17 cellular contexts compared by ENCODE assay signal in genomic region chr7:156642306-156643045, GRCh38. TPM values are rescaled to one million over a fixed set of nuclear protein-coding genes. Genes with fewer than 3 reads are reported as not detected.
A peak's percentile ranks its signal among the peaks of the same experiment; 100 is the strongest.
DNase-seq lines count a peak whose midpoint lies in the region; ATAC-seq and TF ChIP-seq lines count a peak whose summit lies in the region.
"Had no signal": no experiment of that assay in that cellular context is flagged by ENCODE, and none has a peak within 500 bp of the region (broad histone marks: within the 10 kb centered on the region; RNA-seq: fewer than 3 reads in every experiment).

No MANE protein-coding gene starts in this region.

- H3K9me3 Mint-ChIP-seq in activated CD8-positive, alpha-beta T cell treated with anti-CD3 and anti-CD28 coated beads, Interleukin-2, amount 10 ng/mL, durations not matched to agents 7 days and 5 days (ENCODE audit: insufficient read depth) = peaks cover 6% of the 10 kb centered on the region
- H3K9me3 Mint-ChIP-seq in activated CD8-positive, alpha-beta T cell treated with anti-CD3 and anti-CD28 coated beads for 36 hours = peaks cover 9% of the 10 kb centered on the region
- peaks cover 0 to 3% of the 10 kb centered on the region in 2 donors for H3K9me3 Mint-ChIP-seq in effector memory CD8-positive, alpha-beta T cell

- CTCF ChIA-PET in activated CD8-positive, alpha-beta T cell treated with anti-CD3 and anti-CD28 coated beads, Interleukin-2, amount 10 ng/mL, durations not matched to agents 7 days and 5 days (lab: Charles Lee) = interaction anchor here (0.6 to 0.8 kb wide), 2 partner anchors 81 to 88 kb away, joined by 3 read pairs; no protein-coding TSS in a partner anchor
- CTCF ChIA-PET in activated CD8-positive, alpha-beta T cell treated with anti-CD3 and anti-CD28 coated beads for 36 hours (lab: Charles Lee) = no interaction called here
- CTCF ChIA-PET in OCI-LY7 (lab: Charles Lee; ENCODE audit: unreplicated experiment) = no interaction called here

- H3K9me3 ChIP-seq in OCI-LY7 (ENCODE audit: low read length) (no peaks in the 10 kb centered on the region), right lobe of liver (no peaks in the 10 kb centered on the region)
- H3K9me3 ChIP-seq: SK-N-SH had no signal

- no peak for TF ChIP-seq POLR2A in right lobe of liver (IDR thresholded peaks at IDR 0.05)

- H3K4me3 Mint-ChIP-seq in activated CD8-positive, alpha-beta T cell treated with anti-CD3 and anti-CD28 coated beads, Interleukin-2, amount 10 ng/mL, durations not matched to agents 7 days and 5 days = no peak overlapping the region
- no peak overlapping the region for H3K4me3 Mint-ChIP-seq in activated CD8-positive, alpha-beta T cell treated with anti-CD3 and anti-CD28 coated beads for 36 hours
- no peak overlapping the region for H3K4me3 Mint-ChIP-seq in effector memory CD8-positive, alpha-beta T cell

- H3K4me1 Mint-ChIP-seq in activated CD8-positive, alpha-beta T cell treated with anti-CD3 and anti-CD28 coated beads, Interleukin-2, amount 10 ng/mL, durations not matched to agents 7 days and 5 days (ENCODE audit: low read depth) = peaks cover 22% of the 10 kb centered on the region
- H3K4me1 Mint-ChIP-seq in activated CD8-positive, alpha-beta T cell treated with anti-CD3 and anti-CD28 coated beads for 36 hours (ENCODE audit: low read depth) = peaks cover 10% of the 10 kb centered on the region
- peaks cover 0 to 10% of the 10 kb centered on the region in 2 donors for H3K4me1 Mint-ChIP-seq in effector memory CD8-positive, alpha-beta T cell (ENCODE audit: low read depth in 2 of 2)

- peak overlapping the region; percentile 56 for H3K27ac Mint-ChIP-seq in activated CD8-positive, alpha-beta T cell treated with anti-CD3 and anti-CD28 coated beads, Interleukin-2, amount 10 ng/mL, durations not matched to agents 7 days and 5 days
- H3K27ac Mint-ChIP-seq in activated CD8-positive, alpha-beta T cell treated with anti-CD3 and anti-CD28 coated beads for 36 hours = no peak overlapping the region
- no peak overlapping the region for H3K27ac Mint-ChIP-seq in effector memory CD8-positive, alpha-beta T cell

- no peak for ATAC-seq in activated CD8-positive, alpha-beta T cell treated with anti-CD3 and anti-CD28 coated beads, Interleukin-2, amount 10 ng/mL, durations not matched to agents 7 days and 5 days
- ATAC-seq in activated CD8-positive, alpha-beta T cell treated with anti-CD3 and anti-CD28 coated beads for 36 hours = no peak
- ATAC-seq in right lobe of liver = no peak
- no peak for ATAC-seq in effector memory CD8-positive, alpha-beta T cell (replicated peaks)

- POLR2A ChIA-PET in activated CD8-positive, alpha-beta T cell treated with anti-CD3 and anti-CD28 coated beads, Interleukin-2, amount 10 ng/mL, durations not matched to agents 7 days and 5 days (lab: Charles Lee) = interaction anchor here (0.5 to 1.0 kb wide), 3 partner anchors 10 to 647 kb away, joined by 3 read pairs; partner anchors contain the start of gene LMBR1
- POLR2A ChIA-PET in activated CD8-positive, alpha-beta T cell treated with anti-CD3 and anti-CD28 coated beads for 36 hours (lab: Charles Lee) = interaction anchor here (0.5 to 1.3 kb wide), 2 partner anchors 30 to 298 kb away, joined by 3 read pairs; no protein-coding TSS in a partner anchor
- POLR2A ChIA-PET in OCI-LY7 (lab: Charles Lee) = interaction anchor here (0.8 to 1.7 kb wide), 5 partner anchors 10 to 662 kb away, joined by 3 to 7 read pairs (median 3); no protein-coding TSS in a partner anchor

- H3K27ac ChIP-seq in OCI-LY7 (ENCODE audit: low read depth, low read length, poor library complexity, severe bottlenecking) (no peak overlapping the region), right lobe of liver (no peak overlapping the region), dorsolateral prefrontal cortex (no peak overlapping the region)

- H3K27me3 ChIP-seq in right lobe of liver (no peaks in the 10 kb centered on the region), dorsolateral prefrontal cortex (no peaks in the 10 kb centered on the region)

- H3K4me1 ChIP-seq in OCI-LY7 (ENCODE audit: insufficient read depth, low read length, poor library complexity, severe bottlenecking) (peaks cover 19% of the 10 kb centered on the region), right lobe of liver (peaks cover 0 to 13% (median 0%) of the 10 kb centered on the region in 4 donors)

- H2AFZ ChIP-seq in OCI-LY7 (ENCODE audit: low read length) = no peak overlapping the region

- H3K36me3 ChIP-seq in OCI-LY7 (ENCODE audit: insufficient read depth, low read length) (no peaks in the 10 kb centered on the region), right lobe of liver (no peaks in the 10 kb centered on the region)

- no peak overlapping the region for H3K4me2 ChIP-seq in OCI-LY7 (ENCODE audit: low read length)

- H3K4me3 ChIP-seq in OCI-LY7 (ENCODE audit: low read depth, low read length, poor library complexity, severe bottlenecking) (no peak overlapping the region), right lobe of liver (no peak overlapping the region), dorsolateral prefrontal cortex (no peak overlapping the region)

- WGBS in right lobe of liver (ENCODE audit: insufficient coverage, low coverage, low lambda C conversion rate, missing lambda C conversion rate) = 72% methylated on average over 11 of the region's 13 CpGs

- TF ChIP-seq CTCF in activated CD8-positive, alpha-beta T cell treated with anti-CD3 and anti-CD28 coated beads for 36 hours (IDR thresholded peaks at IDR 0.05) = no peak
- TF ChIP-seq CTCF in OCI-LY7 (conservative IDR thresholded peaks at IDR 0.05; ENCODE audit: low read length) (0 out of 2 replicates have a peak, but pooled peaks have one; percentile 11), right lobe of liver (IDR thresholded peaks at IDR 0.05) (peak; percentile 8 to 19 (median 10)), dorsolateral prefrontal cortex (IDR thresholded peaks at IDR 0.05 in 54 of 56, conservative IDR thresholded peaks at IDR 0.05 in 2 of 56; ENCODE audit: low read depth in 1 of 56, partially characterized antibody in 56 of 56) (no peak)

- peaks cover 26% of the 10 kb centered on the region for H3K27me3 Mint-ChIP-seq in activated CD8-positive, alpha-beta T cell treated with anti-CD3 and anti-CD28 coated beads, Interleukin-2, amount 10 ng/mL, durations not matched to agents 7 days and 5 days (ENCODE audit: low read depth)
- peaks cover 38% of the 10 kb centered on the region for H3K27me3 Mint-ChIP-seq in activated CD8-positive, alpha-beta T cell treated with anti-CD3 and anti-CD28 coated beads for 36 hours
- H3K27me3 Mint-ChIP-seq in effector memory CD8-positive, alpha-beta T cell = peaks cover 20 to 38% of the 10 kb centered on the region in 2 donors

- no peaks in the 10 kb centered on the region for H4K20me1 ChIP-seq in OCI-LY7 (ENCODE audit: insufficient read depth, low read length)

- DNase-seq in activated CD8-positive, alpha-beta T cell treated with anti-CD3 and anti-CD28 coated beads, Interleukin-2, amount 10 ng/mL, durations not matched to agents 7 days and 5 days = no peak
- DNase-seq in activated CD8-positive, alpha-beta T cell treated with anti-CD3 and anti-CD28 coated beads for 36 hours = no peak
- DNase-seq in OCI-LY7 (ENCODE audit: low spot score) = no peak
- no peak for DNase-seq in right lobe of liver
- no peak for DNase-seq in SW 1271 (lab: John Stamatoyannopoulos, UW)
- no peak for DNase-seq in effector memory CD8-positive, alpha-beta T cell
- no peak for DNase-seq in dorsolateral prefrontal cortex
- DNase-seq: C1 segment of cervical spinal cord, EL, H7, IMR-90, NCI-H1105 treated with DMSO at 0.1 percent for 48 hours, NCI-H1694 treated with DMSO at 0.1 percent for 48 hours, NCI-H446 treated with DMSO at 0.1 percent for 48 hours, NCI-H82, SHP77, SK-N-SH had no signal

- peaks cover 9% of the 10 kb centered on the region for H3K36me3 Mint-ChIP-seq in activated CD8-positive, alpha-beta T cell treated with anti-CD3 and anti-CD28 coated beads, Interleukin-2, amount 10 ng/mL, durations not matched to agents 7 days and 5 days (ENCODE audit: low read depth)
- H3K36me3 Mint-ChIP-seq in activated CD8-positive, alpha-beta T cell treated with anti-CD3 and anti-CD28 coated beads for 36 hours (ENCODE audit: low read depth) = peaks cover 5% of the 10 kb centered on the region
- H3K36me3 Mint-ChIP-seq in effector memory CD8-positive, alpha-beta T cell (ENCODE audit: insufficient read depth) = peaks cover 16% of the 10 kb centered on the region

- no TSS peak for BruUV-seq in OCI-LY7 (replicated peaks; lab: Mats Ljungman, UMichigan)

- intact Hi-C loops in activated CD8-positive, alpha-beta T cell treated with anti-CD3 and anti-CD28 coated beads for 36 hours (cut with micrococcal nuclease) = no loop called here
- intact Hi-C loops in OCI-LY7 (cut with micrococcal nuclease; ENCODE audit: unreplicated experiment) (loop anchor here (10.0 kb wide), 1 partner anchor 172 kb away; no protein-coding TSS in a partner anchor), right lobe of liver (cut with DNase I) (no loop called here), dorsolateral prefrontal cortex (cut with DNase I) (loop anchor here in 1 of 2 donors (10.0 kb wide), 1 partner anchor 252 kb away; the partner anchor contains the start of gene LMBR1)

- H3K79me2 ChIP-seq in OCI-LY7 (ENCODE audit: insufficient read depth, low read depth, low read length) = no peaks in the 10 kb centered on the region

- no peaks in the 10 kb centered on the region for H3K9me2 ChIP-seq in OCI-LY7 (ENCODE audit: insufficient read depth, low read length)
- H3K9me2 ChIP-seq: SK-N-SH had no signal

RNA-seq across cellular contexts. Expression of gene RNF32, which starts 1.9 kb away (rescaled TPM):
- 1 to 10 TPM; 1.4 to 2.2 TPM for total RNA-seq in activated CD8-positive, alpha-beta T cell treated with anti-CD3 and anti-CD28 coated beads, Interleukin-2, amount 10 ng/mL, durations not matched to agents 7 days and 5 days
- total RNA-seq in activated CD8-positive, alpha-beta T cell treated with anti-CD3 and anti-CD28 coated beads for 36 hours = under 1 TPM; 0.43 TPM
- total RNA-seq in OCI-LY7 (2014; rRNA removed; shearing (Covaris generic)) = 3.2 and 3.8 TPM in 2 replicates
- total RNA-seq in OCI-LY7 (2022) = 3.6 and 3.9 TPM in 2 replicates
- under 1 TPM in 5 of 6 experiments, not detected in 1; 0.23 to 0.84 (median 0.66) TPM for total RNA-seq in right lobe of liver
- 1 to 10 TPM in 118 of 120 experiments, under 1 TPM in 2; 0.48 to 8.9 (median 2.9) TPM for total RNA-seq in dorsolateral prefrontal cortex

Comparison
In these comparisons a context has a peak if more than half of its experiments do, and no peak if none do; other contexts are left out.
1. CTCF ChIP-seq: peak in OCI-LY7 (single experiment) and right lobe of liver (4 of 4); none in activated CD8-positive, alpha-beta T cell treated with anti-CD3 and anti-CD28 coated beads for 36 hours (single experiment) and dorsolateral prefrontal cortex (0 of 56).